Comparison of ENCODE assay signal across 9 cellular contexts in the genomic region with DNA sequence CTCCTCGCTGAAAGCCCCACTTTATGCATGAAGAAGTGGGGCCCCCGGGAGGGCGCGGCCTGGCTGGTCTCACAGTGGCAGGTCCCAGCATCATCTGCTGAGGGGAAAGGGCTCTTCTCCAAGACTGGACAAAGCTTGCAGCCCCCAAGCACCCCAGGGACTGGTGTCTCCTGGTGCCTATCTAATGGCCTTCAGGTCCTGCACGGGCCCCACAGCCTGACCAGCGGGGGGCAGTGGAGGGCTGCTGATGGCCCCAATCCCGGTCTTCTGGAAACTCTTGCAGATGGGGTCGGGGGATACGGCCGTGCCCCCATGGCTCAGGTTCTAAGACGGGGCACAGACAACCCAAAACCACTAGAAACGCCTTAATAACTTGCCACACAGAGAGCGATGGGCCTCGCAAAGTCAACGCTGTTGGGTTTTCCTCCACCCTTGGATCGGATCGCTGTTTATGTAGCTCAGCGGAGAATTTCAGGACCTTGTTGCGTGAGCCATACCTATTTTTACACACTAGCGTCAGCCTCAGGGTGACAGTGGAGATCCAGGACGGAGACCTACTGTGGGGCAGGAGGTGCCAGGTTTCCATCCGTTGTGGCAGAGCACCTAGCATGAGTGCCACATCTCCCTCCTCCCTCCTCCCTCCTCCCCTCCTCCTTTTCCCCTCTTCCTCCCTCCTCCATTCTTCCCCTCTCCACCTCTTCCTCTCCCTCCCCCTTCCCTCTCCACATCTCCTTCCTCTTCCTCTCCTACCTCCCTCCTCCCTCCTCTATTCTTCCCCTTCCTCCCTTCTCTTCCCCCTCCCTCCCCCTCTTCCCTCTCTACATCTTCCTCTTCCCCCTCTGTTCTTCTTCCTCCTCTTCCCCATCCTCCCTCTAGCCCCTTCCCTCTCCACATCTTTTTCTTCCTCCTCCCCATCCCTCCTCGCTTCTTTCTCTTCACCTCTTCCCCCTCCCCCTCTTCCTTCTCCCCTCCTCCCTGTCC.
A peak's percentile ranks its signal among the peaks of the same experiment; 100 is the strongest.
DNase-seq lines count a peak whose midpoint lies in the region; ATAC-seq, FAIRE-seq and TF ChIP-seq lines count a peak whose summit lies in the region.
"Had no signal": no experiment of that assay in that cellular context is flagged by ENCODE, and none has a peak within 500 bp of the region (broad histone marks: within the 10 kb centered on the region; RNA-seq: fewer than 3 reads in every experiment).

No MANE protein-coding gene starts in this region.

- H3K14ac ChIP-seq in H9 (ENCODE audit: insufficient read depth, low read length), result no peak overlapping the region

- H3K27ac Mint-ChIP-seq in H9, result no peak overlapping the region
- H3K27ac Mint-ChIP-seq in WTC11, result no peak overlapping the region

- peaks cover 4% of the 10 kb centered on the region for H3K27me3 Mint-ChIP-seq in H9 (ENCODE audit: low read depth)
- H3K27me3 Mint-ChIP-seq in WTC11 (ENCODE audit: low read depth), result peaks cover 3% of the 10 kb centered on the region; the same call in 1 of the 2 replicates

- H4K91ac ChIP-seq in H9 (ENCODE audit: insufficient read length, low read depth, low read length), result no peak overlapping the region

- CTCF ChIA-PET in A549 (lab: Yijun Ruan, JAX) (interaction anchor here (0.9 to 2.5 kb wide), 2 partner anchors 13 to 130 kb away, joined by 3 to 9 read pairs; no protein-coding TSS in a partner anchor), WTC11 (lab: Charles Lee) (interaction anchor here (0.6 to 1.3 kb wide), 8 partner anchors 28 to 187 kb away, joined by 3 to 4 read pairs (median 3); no protein-coding TSS in a partner anchor)

- H3K4me2 ChIP-seq in A549 (no peak overlapping the region), H9 (ENCODE audit: insufficient read depth, insufficient read length, low read length) (no peak overlapping the region)

- H2AFZ ChIP-seq in H9 (ENCODE audit: low read length), result no peak overlapping the region

- WGBS in A549 (ENCODE audit: missing lambda C conversion rate), result 76% methylated on average over 18 of the region's 23 CpGs
- 100% methylated on average over 1 of the region's 23 CpGs for WGBS in H9 (ENCODE audit: extremely low coverage, insufficient read length, low lambda C conversion rate)
- 41 to 54% (median 50%) methylated on average over 23 of the region's 23 CpGs for WGBS in stomach, 5 donors

- H3K4me3 Mint-ChIP-seq in H9, result peak overlapping the region in 1 of 2 experiments; percentile 45; a peak in 2 of 5 replicates
- no peak overlapping the region for H3K4me3 Mint-ChIP-seq in WTC11

- TF ChIP-seq POLR2A in A549 (IDR thresholded peaks at IDR 0.05; ENCODE audit: low read length) (no peak), stomach (IDR thresholded peaks at IDR 0.05) (no peak)

- H4K5ac ChIP-seq in H9 (ENCODE audit: insufficient read length, low read depth, low read length), result no peak overlapping the region

- H2AK5ac ChIP-seq in H9 (ENCODE audit: insufficient read length, low read length), result no peak overlapping the region

- H2BK5ac ChIP-seq in H9 (ENCODE audit: insufficient read length, low read length), result no peak overlapping the region

- H2BK12ac ChIP-seq in H9 (ENCODE audit: insufficient read length, low read depth, low read length), result no peak overlapping the region

- no peaks in the 10 kb centered on the region for H3K79me2 ChIP-seq in H9 (ENCODE audit: insufficient read depth, low read length)

- peak in 1 of 2 experiments; percentile 15 for DNase-seq in A549 (ENCODE audit: low read depth in 1 of 2, low spot score in 1 of 2)
- peak; percentile 70 for DNase-seq in H9
- peak; percentile 73 for DNase-seq in WTC11 (ENCODE audit: low spot score)
- DNase-seq in right atrium auricular region (ENCODE audit: low spot score), result no peak
- DNase-seq in stomach, result peak; percentile 69
- DNase-seq in DMS79 (lab: John Stamatoyannopoulos, UW), result no peak

- POLR2A ChIA-PET in A549 (lab: Yijun Ruan, JAX), result no interaction called here
- POLR2A ChIA-PET in WTC11 (lab: Charles Lee), result interaction anchor here (0.6 kb wide), 1 partner anchor 670 kb away, joined by 3 read pairs; no protein-coding TSS in a partner anchor

- no peak overlapping the region for H3K23ac ChIP-seq in H9 (ENCODE audit: insufficient read length, low read depth, low read length)

- H4K8ac ChIP-seq in H9 (replicated peaks; ENCODE audit: insufficient read length, low read depth, low read length), result no peak overlapping the region

- FAIRE-seq in A549 (lab: Jason Lieb, UNC), result no peak

- no peaks in the 10 kb centered on the region for H3K27me3 ChIP-seq in H9 (ENCODE audit: insufficient read depth, low read length)
- no peaks in the 10 kb centered on the region for H3K27me3 ChIP-seq in right atrium auricular region
- no peaks in the 10 kb centered on the region for H3K27me3 ChIP-seq in stomach

- ATAC-seq in A549, result peak in 1 of 2 experiments; percentile 78; a peak in 3 of 6 replicates
- peak; percentile 76 for ATAC-seq in WTC11
- no peak for ATAC-seq in HG03460 (IDR thresholded peaks at IDR 0.05; ENCODE audit: unreplicated experiment)
- no peak for ATAC-seq in GM18858 (IDR thresholded peaks at IDR 0.05; ENCODE audit: unreplicated experiment)

- peaks cover 2 to 8% (median 4%) of the 10 kb centered on the region in 3 experiments; a peak in 5 of 7 replicates for H3K36me3 Mint-ChIP-seq in H9 (ENCODE audit: insufficient read depth in 1 of 3, low read depth in 3 of 3)
- H3K36me3 Mint-ChIP-seq in WTC11, result peaks cover 10% of the 10 kb centered on the region
- H3K36me3 Mint-ChIP-seq: activated naive CD4-positive, alpha-beta T cell treated with anti-CD3 and anti-CD28 coated beads, Interleukin-2, amount 50 U/mL, for 72 hours had no signal

- H2BK15ac ChIP-seq in H9 (ENCODE audit: low read depth, low read length), result no peak overlapping the region

- TF ChIP-seq EP300 in A549 (IDR thresholded peaks at IDR 0.05) (no peak), stomach (IDR thresholded peaks at IDR 0.05) (peak; percentile 57)

- peaks cover 3 to 6% of the 10 kb centered on the region in 2 experiments; a peak in 3 of 5 replicates for H3K9me3 Mint-ChIP-seq in H9
- H3K9me3 Mint-ChIP-seq in WTC11, result peaks cover 16% of the 10 kb centered on the region
- H3K9me3 Mint-ChIP-seq: activated naive CD4-positive, alpha-beta T cell treated with anti-CD3 and anti-CD28 coated beads, Interleukin-2, amount 50 U/mL, for 72 hours had no signal

- H3K4ac ChIP-seq in H9 (ENCODE audit: low read depth, low read length), result no peak overlapping the region

- H3K56ac ChIP-seq in H9 (ENCODE audit: insufficient read length, low read depth, low read length), result no peak overlapping the region

- no peak overlapping the region for H3K4me3 ChIP-seq in A549
- peak overlapping the region; percentile 12 to 36 for H3K4me3 ChIP-seq in right atrium auricular region
- H3K4me3 ChIP-seq in stomach, result peak overlapping the region in 2 of 4 donors; percentile 8 to 24

- H3K4me1 Mint-ChIP-seq in H9, result peaks cover 12 to 15% of the 10 kb centered on the region in 2 experiments
- peaks cover 14% of the 10 kb centered on the region for H3K4me1 Mint-ChIP-seq in WTC11

- no peak overlapping the region for H2BK120ac ChIP-seq in H9 (ENCODE audit: low read depth, low read length, poor library complexity, severe bottlenecking)

- no peak overlapping the region for H2BK20ac ChIP-seq in H9 (ENCODE audit: low read depth, low read length, poor library complexity, severe bottlenecking)

- H3K9me3 ChIP-seq in A549 (no peaks in the 10 kb centered on the region), H9 (ENCODE audit: control insufficient read depth, low read depth, low read length) (no peaks in the 10 kb centered on the region), right atrium auricular region (no peaks in the 10 kb centered on the region), stomach (no peaks in the 10 kb centered on the region)

- no peaks in the 10 kb centered on the region for H3K36me3 ChIP-seq in right atrium auricular region
- H3K36me3 ChIP-seq in stomach, result no peaks in the 10 kb centered on the region

- H3K27ac ChIP-seq in A549 (peak overlapping the region in 1 of 2 experiments; percentile 83; a peak in 3 of 6 replicates), H9 (ENCODE audit: insufficient read length, low read depth, low read length) (no peak overlapping the region), right atrium auricular region (peak overlapping the region; percentile 62 to 68), stomach (peak overlapping the region in 1 of 5 donors; percentile 76)

- TF ChIP-seq RAD21 in A549 (conservative IDR thresholded peaks at IDR 0.05 in 1 of 2, IDR thresholded peaks at IDR 0.05 in 1 of 2), result peak; percentile 42 to 64; a peak in 3 of 5 replicates

- H3K79me1 ChIP-seq in H9 (ENCODE audit: insufficient read depth, low read depth, low read length, poor library complexity, severe bottlenecking), result no peaks in the 10 kb centered on the region

- no peak overlapping the region for H3K18ac ChIP-seq in H9 (ENCODE audit: insufficient read length, low read depth, low read length)

- H3K4me1 ChIP-seq in A549 (peaks cover 5% of the 10 kb centered on the region; the same call in 2 of the 3 replicates), H9 (ENCODE audit: insufficient read depth, low read length) (no peaks in the 10 kb centered on the region), right atrium auricular region (peaks cover 0 to 11% of the 10 kb centered on the region in 2 donors), stomach (peaks cover 0 to 17% (median 9%) of the 10 kb centered on the region in 4 donors)

- no peaks in the 10 kb centered on the region for H3K23me2 ChIP-seq in H9 (ENCODE audit: insufficient read length, low read depth, low read length, poor library complexity, severe bottlenecking)

- H3K9ac ChIP-seq in H9 (ENCODE audit: extremely low read depth, insufficient read length, low read length), result no peak overlapping the region

- no peaks in the 10 kb centered on the region for H4K20me1 ChIP-seq in H9 (ENCODE audit: control insufficient read depth, insufficient read depth, insufficient read length)

- H3T11ph ChIP-seq in H9 (ENCODE audit: low read length), result no peak overlapping the region

- intact Hi-C loops in stomach (cut with DNase I; ENCODE audit: low total_unique reads), result loop anchor here (5.0 to 10.0 kb wide), 2 partner anchors 105 to 133 kb away; a partner anchor contains a TSS

- no peak for TF ChIP-seq CTCF in A549 (IDR thresholded peaks at IDR 0.05)
- TF ChIP-seq CTCF in H9 (conservative IDR thresholded peaks at IDR 0.05), result peak; percentile 72
- 0 out of 2 replicates have a peak, but pooled peaks have one; percentile 22 for TF ChIP-seq CTCF in WTC11 (IDR thresholded peaks at IDR 0.05)
- peak; percentile 66 to 84 for TF ChIP-seq CTCF in right atrium auricular region (IDR thresholded peaks at IDR 0.05)
- peak in 5 of 7 experiments; percentile 63 to 88 (median 76) for TF ChIP-seq CTCF in stomach (IDR thresholded peaks at IDR 0.05)

TF ChIP-seq in A549, 52 proteins besides CTCF, POLR2A, EP300 and RAD21:
- 0 out of 3 replicates have a peak, but pooled peaks have one; percentile 22 for TF ChIP-seq SMC3 (IDR thresholded peaks at IDR 0.05)
- TF ChIP-seq CEBPB (IDR thresholded peaks at IDR 0.05), result no peak

TF ChIP-seq in WTC11, 78 proteins besides CTCF, POLR2A, EP300 and RAD21 (continues in another document):
- 0 out of 2 replicates have a peak, but pooled peaks have one; percentile 23 for TF ChIP-seq SP1 (CRISPR knock-in tag; conservative IDR thresholded peaks at IDR 0.05)

Comparison
In these comparisons a context has a peak if more than half of its experiments do, and no peak if none do; other contexts are left out.
1. DNase-seq: peak in H9 (single experiment), WTC11 (single experiment) and stomach (single experiment); none in right atrium auricular region (single experiment) and DMS79 (single experiment).